Comparison of ENCODE assay signal across 8 cellular contexts in the genomic region with DNA sequence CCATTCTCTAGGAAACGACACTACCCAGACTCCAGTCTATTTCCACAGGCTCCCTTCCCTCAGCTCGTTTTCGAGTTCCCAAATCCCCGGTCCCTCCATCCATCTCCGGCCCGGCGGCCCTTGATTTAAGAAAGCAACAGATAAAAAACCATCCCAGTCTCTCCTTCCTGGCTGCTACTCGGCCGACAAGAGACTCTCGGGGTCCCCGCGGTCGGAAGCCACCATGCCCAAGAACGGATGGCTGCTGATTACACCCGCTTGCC.
DNase-seq lines count a peak whose midpoint lies in the region; ATAC-seq and TF ChIP-seq lines count a peak whose summit lies in the region.

No MANE protein-coding gene starts in this region.

- TF ChIP-seq POLR2A in erythroblast (IDR thresholded peaks at IDR 0.05; ENCODE audit: low read length): no peak

- no peaks in the 10 kb centered on the region for H3K27me3 ChIP-seq in HUES48 (ENCODE audit: control insufficient read depth, insufficient read depth, low read length)
- no peaks in the 10 kb centered on the region for H3K27me3 ChIP-seq in muscle layer of colon (ENCODE audit: control insufficient read depth in 1 of 2, insufficient read depth in 2 of 2, low read length in 2 of 2)

- H3K27ac ChIP-seq in HUES48 (ENCODE audit: low read depth, low read length): peak overlapping the region; percentile 89
- peak overlapping the region; percentile 75 for H3K27ac ChIP-seq in muscle layer of colon (ENCODE audit: low read depth, low read length)

- no peak for DNase-seq in AG10803 (ENCODE audit: low read depth)
- no peak for DNase-seq in choroid plexus epithelial cell (ENCODE audit: low read depth)
- no peak for DNase-seq in erythroblast (lab: John Stamatoyannopoulos, UW)
- no peak for DNase-seq in hypothalamus (lab: John Stamatoyannopoulos, UW)
- DNase-seq in pons (ENCODE audit: low spot score): no peak

- TF ChIP-seq CTCF in AG10803 (conservative IDR thresholded peaks at IDR 0.05; ENCODE audit: low read length) (no peak), choroid plexus epithelial cell (conservative IDR thresholded peaks at IDR 0.05; ENCODE audit: low read depth, low read length) (no peak)

- peaks cover 3% of the 10 kb centered on the region; the same call in 1 of the 2 replicates for H3K4me1 ChIP-seq in HUES48 (ENCODE audit: control insufficient read depth, insufficient read depth, low read length)
- peaks cover 29% of the 10 kb centered on the region for H3K4me1 ChIP-seq in muscle layer of colon (ENCODE audit: insufficient read depth, low read length)

- H3K9me3 ChIP-seq in HUES48 (ENCODE audit: control insufficient read depth, insufficient read depth, low read length) (no peaks in the 10 kb centered on the region), muscle layer of colon (ENCODE audit: low read length) (no peaks in the 10 kb centered on the region)

- H3K36me3 ChIP-seq in HUES48 (ENCODE audit: control insufficient read depth, insufficient read depth, low read length) (peaks cover 44% of the 10 kb centered on the region), muscle layer of colon (ENCODE audit: insufficient read depth, low read length) (peaks cover 34% of the 10 kb centered on the region)

- H3K4me3 ChIP-seq in AG10803 (ENCODE audit: low read length) (peak overlapping the region; percentile 92), HUES48 (ENCODE audit: low read depth, low read length) (peak overlapping the region; percentile 88), choroid plexus epithelial cell (ENCODE audit: low read depth, low read length) (peak overlapping the region; percentile 86), muscle layer of colon (ENCODE audit: low read depth in 1 of 2, low read length in 2 of 2) (peak overlapping the region; percentile 85 to 92)

- H3K9ac ChIP-seq in HUES48 (ENCODE audit: low read depth, low read length): peak overlapping the region; percentile 97
- H3K9ac ChIP-seq in muscle layer of colon (ENCODE audit: low read length): peak overlapping the region; percentile 87

- ATAC-seq in HG02678 (IDR thresholded peaks at IDR 0.05; ENCODE audit: unreplicated experiment): no peak
